9 cellular contexts compared by ENCODE assay signal in genomic region chr2:138922973-138923563, GRCh38.
A peak's percentile ranks its signal among the peaks of the same experiment; 100 is the strongest.
DNase-seq lines count a peak whose midpoint lies in the region; ATAC-seq and TF ChIP-seq lines count a peak whose summit lies in the region.
"Had no signal": no experiment of that assay in that cellular context is flagged by ENCODE, and none has a peak within 500 bp of the region (broad histone marks: within the 10 kb centered on the region; RNA-seq: fewer than 3 reads in every experiment).

No MANE protein-coding gene starts in this region.

- CTCF ChIA-PET in A673 (lab: Charles Lee) (no interaction called here), PC-9 (lab: Charles Lee) (interaction anchor here (0.6 to 1.5 kb wide), 2 partner anchors 109 to 706 kb away, joined by 3 to 4 read pairs; no protein-coding TSS in a partner anchor)

- POLR2A ChIA-PET in A673 (lab: Charles Lee; ENCODE audit: low non-redundant PET) = interaction anchor here (0.6 kb wide), 1 partner anchor 39 kb away, joined by 4 read pairs; no protein-coding TSS in a partner anchor
- POLR2A ChIA-PET in PC-9 (lab: Charles Lee; ENCODE audit: unreplicated experiment) = no interaction called here

- H3K27me3 ChIP-seq in A673 (replicated peaks; ENCODE audit: insufficient read depth, low read depth, low read length, poor library complexity) (no peaks in the 10 kb centered on the region), PC-9 (ENCODE audit: insufficient read depth, low read depth) (no peaks in the 10 kb centered on the region)

- H3K4me1 ChIP-seq in A673 (ENCODE audit: insufficient read depth, low read length, poor library complexity, severe bottlenecking) (peaks cover 18% of the 10 kb centered on the region), PC-9 (replicated peaks; ENCODE audit: insufficient read depth) (no peaks in the 10 kb centered on the region)

- H3K36me3 ChIP-seq in A673 (ENCODE audit: insufficient read depth, low read length, poor library complexity, severe bottlenecking) = no peaks in the 10 kb centered on the region
- H3K36me3 ChIP-seq in PC-9 (ENCODE audit: low read depth) = no peaks in the 10 kb centered on the region

- H3K4me2 ChIP-seq in PC-9 = no peak overlapping the region

- no peak overlapping the region for H2AFZ ChIP-seq in PC-9

- TF ChIP-seq CTCF in A673 (conservative IDR thresholded peaks at IDR 0.05; ENCODE audit: low read depth, low read length) = peak; percentile 65
- TF ChIP-seq CTCF in PC-9 (conservative IDR thresholded peaks at IDR 0.05) = peak; percentile 71
- peak; percentile 47 for TF ChIP-seq CTCF in fibroblast of mammary gland (conservative IDR thresholded peaks at IDR 0.05; ENCODE audit: control insufficient read depth, insufficient read depth, low read depth, low read length)

- H4K20me1 ChIP-seq in PC-9 (ENCODE audit: insufficient read depth) = no peaks in the 10 kb centered on the region

- H3K79me2 ChIP-seq in PC-9 (ENCODE audit: low read depth) = no peaks in the 10 kb centered on the region

- H3F3A ChIP-seq in PC-9 (ENCODE audit: insufficient read depth, low read depth) = no peaks in the 10 kb centered on the region

- ATAC-seq in HG03571 (IDR thresholded peaks at IDR 0.05; ENCODE audit: unreplicated experiment) = no peak
- ATAC-seq in HG02938 (IDR thresholded peaks at IDR 0.05; ENCODE audit: unreplicated experiment) = no peak

- DNase-seq in A673 (ENCODE audit: low spot score) = peak; percentile 64
- DNase-seq in H4 (ENCODE audit: low spot score) = peak; percentile 21
- peak in 1 of 2 experiments; percentile 36 for DNase-seq in PC-9
- DNase-seq in fibroblast of mammary gland (ENCODE audit: low read depth) = peak; percentile 42
- no peak for DNase-seq in NCI-H128 (lab: John Stamatoyannopoulos, UW; ENCODE audit: unreplicated experiment)
- DNase-seq in cortex of kidney (lab: John Stamatoyannopoulos, UW) = no peak
- DNase-seq: NCI-H524 treated with DMSO at 0.1 percent for 48 hours had no signal

- BruUV-seq in A673 (replicated peaks; lab: Mats Ljungman, UMichigan) (no TSS peak), PC-9 (replicated peaks; lab: Mats Ljungman, UMichigan) (no TSS peak)

- no peaks in the 10 kb centered on the region for H3K9me2 ChIP-seq in PC-9 (ENCODE audit: insufficient read depth)

- no peak overlapping the region for H3K4me3 ChIP-seq in A673 (ENCODE audit: low read depth, low read length, poor library complexity, severe bottlenecking)
- H3K4me3 ChIP-seq in PC-9 = no peak overlapping the region
- H3K4me3 ChIP-seq in fibroblast of mammary gland (ENCODE audit: control insufficient read depth, low read depth, low read length) = no peak overlapping the region

- H3K27ac ChIP-seq in A673 (ENCODE audit: low read depth, low read length, poor library complexity, severe bottlenecking) (no peak overlapping the region), PC-9 (no peak overlapping the region)

- intact Hi-C loops in A673 (cut with micrococcal nuclease; ENCODE audit: unreplicated experiment) (loop anchor here (10.0 kb wide), 2 partner anchors 552 to 872 kb away; no protein-coding TSS in a partner anchor), PC-9 (cut with micrococcal nuclease; ENCODE audit: unreplicated experiment) (loop anchor here (1.0 to 5.0 kb wide), 2 partner anchors 25 to 109 kb away; no protein-coding TSS in a partner anchor)

- no peaks in the 10 kb centered on the region for H3K9me3 ChIP-seq in A673 (ENCODE audit: low read depth, low read length, poor library complexity, severe bottlenecking)
- H3K9me3 ChIP-seq in PC-9 (ENCODE audit: insufficient read depth, low read depth) = no peaks in the 10 kb centered on the region

Comparison
In these comparisons a context has a peak if more than half of its experiments do, and no peak if none do; other contexts are left out.
1. DNase-seq: peak in A673 (single experiment), H4 (single experiment) and fibroblast of mammary gland (single experiment); none in NCI-H128 (single experiment) and cortex of kidney (single experiment).
2. Peak in every context shown above with its lines, with median percentiles within 50 percentile points of each other: CTCF ChIP-seq.